ENCODE assay signal across 9 cellular contexts in the genomic region with DNA sequence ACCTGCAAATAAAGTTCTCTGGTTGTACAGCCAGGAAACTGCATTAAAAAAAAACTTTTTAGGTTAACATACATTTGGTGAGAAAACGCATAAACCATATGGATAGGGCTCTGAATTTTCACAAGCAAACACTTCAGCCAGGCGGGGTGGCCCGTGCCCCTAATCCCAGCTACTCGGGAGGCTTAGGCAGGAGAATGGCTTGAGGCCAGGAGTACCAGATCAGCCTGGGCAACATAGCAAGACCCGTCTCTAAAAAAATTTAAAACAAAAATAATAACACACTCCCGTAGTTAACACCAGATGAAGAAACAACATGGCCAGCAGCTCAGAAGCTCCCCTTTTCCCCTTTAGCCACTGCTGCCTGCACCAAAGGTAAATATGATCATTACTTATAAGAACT. TPM values are rescaled to one million over a fixed set of nuclear protein-coding genes. Genes with fewer than 3 reads are reported as not detected.
A peak's percentile ranks its signal among the peaks of the same experiment; 100 is the strongest.
DNase-seq lines count a peak whose midpoint lies in the region; ATAC-seq and TF ChIP-seq lines count a peak whose summit lies in the region.
"Had no signal": no experiment of that assay in that cellular context is flagged by ENCODE, and none has a peak within 500 bp of the region (broad histone marks: within the 10 kb centered on the region; RNA-seq: fewer than 3 reads in every experiment).

No MANE protein-coding gene starts in this region.

- H3K27ac Mint-ChIP-seq in mesothelial cell of epicardium: peak overlapping the region; percentile 99

- ATAC-seq in heart right ventricle (no peak), GM19397 (IDR thresholded peaks at IDR 0.05; ENCODE audit: unreplicated experiment) (no peak)

- WGBS in heart right ventricle, 2 donors: 31 to 36% methylated on average over 6 of the region's 6 CpGs

- no peaks in the 10 kb centered on the region for H3K27me3 Mint-ChIP-seq in mesothelial cell of epicardium (ENCODE audit: low read depth)

- H3K4me1 ChIP-seq in heart right ventricle (peaks cover 8 to 42% (median 36%) of the 10 kb centered on the region in 9 donors), vagina (peaks cover 40% of the 10 kb centered on the region)

- no peaks in the 10 kb centered on the region for H3K9me3 Mint-ChIP-seq in mesothelial cell of epicardium

- in situ Hi-C loops in astrocyte of the spinal cord (cut with HindIII; ENCODE audit: low sequenced_read_pairs): no loop called here

- peaks cover 39% of the 10 kb centered on the region for H3K4me1 Mint-ChIP-seq in mesothelial cell of epicardium

- H3K9me3 ChIP-seq in heart right ventricle (no peaks in the 10 kb centered on the region), vagina (no peaks in the 10 kb centered on the region)

- peak overlapping the region in 8 of 10 donors; percentile 88 to 98 (median 94) for H3K27ac ChIP-seq in heart right ventricle
- peak overlapping the region; percentile 96 for H3K27ac ChIP-seq in vagina

- TF ChIP-seq POLR2A in vagina (IDR thresholded peaks at IDR 0.05): no peak

- H3K36me3 ChIP-seq in heart right ventricle (peaks cover 0 to 29% (median 12%) of the 10 kb centered on the region in 9 donors), vagina (peaks cover 0 to 6% of the 10 kb centered on the region in 2 donors)

- H3K27me3 ChIP-seq in heart right ventricle (no peaks in the 10 kb centered on the region), vagina (no peaks in the 10 kb centered on the region)

- intact Hi-C loops in heart right ventricle (cut with DNase I): loop anchor here in 6 of 10 donors (2.0 to 10.0 kb wide), 9 partner anchors 71 to 1661 kb away; a partner anchor contains a TSS
- intact Hi-C loops in cardiac septum (cut with DNase I): loop anchor here (1.0 to 5.0 kb wide), 2 partner anchors 53 to 127 kb away; a partner anchor contains a TSS
- intact Hi-C loops in vagina (cut with DNase I): loop anchor here (10.0 kb wide), 1 partner anchor 51 kb away; a partner anchor contains a TSS

- H3K4me3 ChIP-seq in heart right ventricle (peak overlapping the region in 9 of 10 donors; percentile 47 to 88 (median 69)), astrocyte of the spinal cord (ENCODE audit: low read depth, low read length) (peak overlapping the region; percentile 88), vagina (peak overlapping the region in 1 of 2 donors; percentile 84)

- TF ChIP-seq CTCF in heart right ventricle (IDR thresholded peaks at IDR 0.05) (no peak), astrocyte of the spinal cord (IDR thresholded peaks at IDR 0.05; ENCODE audit: low read depth, low read length) (no peak), mesothelial cell of epicardium (IDR thresholded peaks at IDR 0.05; ENCODE audit: unreplicated experiment) (no peak), vagina (IDR thresholded peaks at IDR 0.05) (no peak)

- H3K36me3 Mint-ChIP-seq in mesothelial cell of epicardium: peaks cover 8% of the 10 kb centered on the region

- peak overlapping the region; percentile 85 for H3K4me3 Mint-ChIP-seq in mesothelial cell of epicardium

- DNase-seq in heart right ventricle (no peak), cardiac septum (ENCODE audit: low spot score) (no peak), astrocyte of the spinal cord (ENCODE audit: low read depth, low spot score) (no peak), mesothelial cell of epicardium (ENCODE audit: low spot score in 2 of 2, unreplicated experiment in 2 of 2) (no peak), vagina (ENCODE audit: extremely low spot score in 2 of 2) (no peak), amygdala (lab: John Stamatoyannopoulos, UW) (no peak)
- DNase-seq in stimulated activated CD4-positive, alpha-beta T cell treated with anti-CD3 and anti-CD28 coated beads, Interleukin-2, amount 100 ng/mL, for 48 hours: no peak
- DNase-seq: NCI-H226 had no signal

RNA-seq across cellular contexts. Expression of a gene that starts 3.2 kb away (rescaled TPM):
- total RNA-seq in heart right ventricle: 1,000 to 10,000 TPM in 5 of 10 donors, 100 to 1,000 TPM in 5; 882 to 1,323 (median 991) TPM
- polyA plus RNA-seq in heart right ventricle: 1,000 to 10,000 TPM; 1,415 to 1,433 TPM
- 748 TPM for total RNA-seq in cardiac septum
- 1,756 to 1,956 TPM (median 1,904 TPM) in 3 replicates for total RNA-seq in mesothelial cell of epicardium
- 500 TPM for total RNA-seq in vagina

RNA-seq across cellular contexts. Expression of a gene that starts 23.0 kb away (rescaled TPM):
- total RNA-seq in heart right ventricle: 1 to 10 TPM; 3.0 to 6.1 (median 5.0) TPM
- polyA plus RNA-seq in heart right ventricle: 1 to 10 TPM; 1.0 to 1.7 TPM
- 3.6 TPM for total RNA-seq in cardiac septum
- total RNA-seq in mesothelial cell of epicardium: 7.3 to 9.7 TPM (median 7.4 TPM) in 3 replicates
- total RNA-seq in vagina: 3.2 TPM

RNA-seq across cellular contexts. Expression of a gene that starts 51.9 kb away (rescaled TPM):
- total RNA-seq in heart right ventricle: 1 to 10 TPM; 1.3 to 3.6 (median 2.7) TPM
- polyA plus RNA-seq in heart right ventricle: 1 to 10 TPM; 1.4 to 1.9 TPM
- total RNA-seq in cardiac septum: 1.5 TPM
- 15.1 to 16.7 TPM (median 15.8 TPM) in 3 replicates for total RNA-seq in mesothelial cell of epicardium
- 1.5 TPM for total RNA-seq in vagina
